Comparison of ENCODE assay signal across 23 cellular contexts in the genomic region with DNA sequence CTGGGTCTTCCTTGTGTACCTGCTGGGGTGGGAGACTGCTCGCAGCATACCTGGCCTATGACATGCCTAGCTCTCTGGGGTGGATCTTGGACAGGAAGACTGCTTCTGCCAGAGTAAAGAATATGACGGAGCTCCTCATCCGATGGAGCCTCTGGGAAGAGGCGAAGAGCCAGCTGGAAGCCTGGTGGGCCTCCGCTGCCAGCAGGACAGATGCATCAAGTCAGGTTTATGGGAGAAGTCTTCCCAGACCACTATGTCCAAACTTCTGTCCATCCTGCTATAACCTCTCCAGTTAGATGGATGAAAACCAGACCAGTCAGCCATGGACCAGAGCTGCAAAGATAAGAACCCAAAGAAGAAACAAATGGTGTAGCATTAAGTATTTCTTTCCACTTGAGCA. TPM values are rescaled to one million over a fixed set of nuclear protein-coding genes. Genes with fewer than 3 reads are reported as not detected.
DNase-seq lines count a peak whose midpoint lies in the region; ATAC-seq and TF ChIP-seq lines count a peak whose summit lies in the region.
"Had no signal": no experiment of that assay in that cellular context is flagged by ENCODE, and none has a peak within 500 bp of the region (broad histone marks: within the 10 kb centered on the region; RNA-seq: fewer than 3 reads in every experiment).

No MANE protein-coding gene starts in this region.

- peak; percentile 48 for ATAC-seq in body of pancreas
- peak; percentile 54 for ATAC-seq in gastroesophageal sphincter
- ATAC-seq in HG03457 (IDR thresholded peaks at IDR 0.05; ENCODE audit: unreplicated experiment): no peak
- ATAC-seq: CD8-positive, alpha-beta T cell; K562; PC-3 had no signal

- H3K36me3 ChIP-seq in body of pancreas (replicated peaks in 1 of 2; ENCODE audit: insufficient read depth in 1 of 2, low read depth in 2 of 2) (no peaks in the 10 kb centered on the region), gastroesophageal sphincter (no peaks in the 10 kb centered on the region), sigmoid colon (no peaks in the 10 kb centered on the region)
- H3K36me3 ChIP-seq: BLaER1 treated with 17β-estradiol and CSF1 and Interleukin-3, amounts not matched to agents 10 nM and 100 nM; SJSA1 had no signal

- DNase-seq in body of pancreas: peak in 1 of 4 donors; percentile 9
- DNase-seq in mucosa of gallbladder (ENCODE audit: low spot score): peak; percentile 43
- DNase-seq in sigmoid colon: peak; percentile 82
- no peak for DNase-seq in NCI-H774 (lab: John Stamatoyannopoulos, UW)
- no peak for DNase-seq in RWPE1 (ENCODE audit: low spot score)
- no peak for DNase-seq in HuH-7.5 (ENCODE audit: low spot score)
- DNase-seq: Calu3; CD8-positive, alpha-beta T cell; GF-D8; H7; HFFc6; NCI-H1105; NCI-H2081; NCI-H510A; NCI-H82; PC-3; RPMI8226 had no signal

- TF ChIP-seq POLR2A in body of pancreas (IDR thresholded peaks at IDR 0.05) (no peak), gastroesophageal sphincter (IDR thresholded peaks at IDR 0.05) (no peak), sigmoid colon (IDR thresholded peaks at IDR 0.05) (no peak)

- CTCF ChIA-PET in RWPE1 (lab: Yijun Ruan, JAX): interaction anchor here (0.6 kb wide), 1 partner anchor 32 kb away, joined by 5 read pairs; no protein-coding TSS in a partner anchor

- no peaks in the 10 kb centered on the region for H3K9me3 ChIP-seq in body of pancreas
- no peaks in the 10 kb centered on the region for H3K9me3 ChIP-seq in gastroesophageal sphincter
- H3K9me3 ChIP-seq in sigmoid colon: peaks cover 0 to 2% (median 0%) of the 10 kb centered on the region in 4 donors
- H3K9me3 ChIP-seq: SJSA1 had no signal

- H3K27ac ChIP-seq in body of pancreas: no peak overlapping the region
- no peak overlapping the region for H3K27ac ChIP-seq in gastroesophageal sphincter
- peak overlapping the region in 3 of 4 donors; percentile 65 to 72 (median 67) for H3K27ac ChIP-seq in sigmoid colon
- no peak overlapping the region for H3K27ac ChIP-seq in RWPE1
- H3K27ac ChIP-seq: BLaER1 treated with 17β-estradiol and CSF1 and Interleukin-3, amounts not matched to agents 10 nM and 100 nM; HL-60; SJSA1 had no signal

- TF ChIP-seq CTCF in body of pancreas (IDR thresholded peaks at IDR 0.05): no peak
- no peak for TF ChIP-seq CTCF in gastroesophageal sphincter (IDR thresholded peaks at IDR 0.05)
- no peak for TF ChIP-seq CTCF in sigmoid colon (IDR thresholded peaks at IDR 0.05)
- no peak for TF ChIP-seq CTCF in RWPE1 (conservative IDR thresholded peaks at IDR 0.05; ENCODE audit: low read depth)

- no peaks in the 10 kb centered on the region for H3K4me1 ChIP-seq in body of pancreas
- peaks cover 0 to 37% (median 14%) of the 10 kb centered on the region in 3 donors for H3K4me1 ChIP-seq in gastroesophageal sphincter
- peaks cover 0 to 50% (median 43%) of the 10 kb centered on the region in 4 donors for H3K4me1 ChIP-seq in sigmoid colon

- POLR2A ChIA-PET in RWPE1 (lab: Yijun Ruan, JAX; ENCODE audit: low non-redundant PET): no interaction called here

- H3K27me3 ChIP-seq in body of pancreas: no peaks in the 10 kb centered on the region
- H3K27me3 ChIP-seq in gastroesophageal sphincter: no peaks in the 10 kb centered on the region
- no peaks in the 10 kb centered on the region for H3K27me3 ChIP-seq in sigmoid colon
- H3K27me3 ChIP-seq: BLaER1 treated with 17β-estradiol and CSF1 and Interleukin-3, amounts not matched to agents 10 nM and 100 nM; SJSA1 had no signal

- H3K4me3 ChIP-seq in body of pancreas: no peak overlapping the region
- no peak overlapping the region for H3K4me3 ChIP-seq in gastroesophageal sphincter
- H3K4me3 ChIP-seq in sigmoid colon: no peak overlapping the region
- H3K4me3 ChIP-seq: BLaER1 treated with 17β-estradiol and CSF1 and Interleukin-3, amounts not matched to agents 10 nM and 100 nM; K562; SJSA1 had no signal

- TF ChIP-seq EP300 in gastroesophageal sphincter (IDR thresholded peaks at IDR 0.05): no peak
- peak in 1 of 4 donors; percentile 7 for TF ChIP-seq EP300 in sigmoid colon (IDR thresholded peaks at IDR 0.05)

- WGBS in body of pancreas, 2 donors: 91 to 99% methylated on average over 5 of the region's 5 CpGs
- WGBS in gastroesophageal sphincter (ENCODE audit: low coverage in 1 of 2), 2 donors: 50% methylated on average over 1 of the region's 5 CpGs; no CpG with 5 or more reads in 1 of the 2 donors
- 83 to 92% methylated on average over 5 of the region's 5 CpGs for WGBS in sigmoid colon, 2 donors

- intact Hi-C loops in body of pancreas (cut with DNase I) (no loop called here), sigmoid colon (cut with DNase I) (loop anchor here (10.0 kb wide), 1 partner anchor 89 kb away; no protein-coding TSS in a partner anchor)

RNA-seq across cellular contexts. Expression of a gene that starts 27.7 kb away (rescaled TPM):
- 1 to 10 TPM in 1 of 2 donors, not detected in 1; 3.6 TPM for total RNA-seq in body of pancreas
- 1 to 10 TPM in 2 of 4 donors, under 1 TPM in 2; 0.74 to 3.4 (median 2.1) TPM for total RNA-seq in gastroesophageal sphincter
- total RNA-seq in mucosa of gallbladder: 2.6 TPM
- total RNA-seq in sigmoid colon: 1 to 10 TPM in 3 of 4 donors, under 1 TPM in 1; 0.83 to 5.6 (median 4.7) TPM
- polyA plus RNA-seq in sigmoid colon: 1 to 10 TPM in 1 of 3 donors, not detected in 2; 1.3 TPM
- total RNA-seq: Calu3; CD8-positive, alpha-beta T cell; K562 had no signal
- polyA plus RNA-seq: K562 had no signal

Comparison
In these comparisons a context has a peak if more than half of its experiments do, and no peak if none do; other contexts are left out.
1. DNase-seq: peak in mucosa of gallbladder (single experiment) and sigmoid colon (single experiment); none in NCI-H774 (single experiment), RWPE1 (single experiment) and HuH-7.5 (single experiment).
2. H3K27ac ChIP-seq: peak in sigmoid colon (3 of 4); none in body of pancreas (0 of 4), gastroesophageal sphincter (0 of 4) and RWPE1 (single experiment).